In the genomic region with DNA sequence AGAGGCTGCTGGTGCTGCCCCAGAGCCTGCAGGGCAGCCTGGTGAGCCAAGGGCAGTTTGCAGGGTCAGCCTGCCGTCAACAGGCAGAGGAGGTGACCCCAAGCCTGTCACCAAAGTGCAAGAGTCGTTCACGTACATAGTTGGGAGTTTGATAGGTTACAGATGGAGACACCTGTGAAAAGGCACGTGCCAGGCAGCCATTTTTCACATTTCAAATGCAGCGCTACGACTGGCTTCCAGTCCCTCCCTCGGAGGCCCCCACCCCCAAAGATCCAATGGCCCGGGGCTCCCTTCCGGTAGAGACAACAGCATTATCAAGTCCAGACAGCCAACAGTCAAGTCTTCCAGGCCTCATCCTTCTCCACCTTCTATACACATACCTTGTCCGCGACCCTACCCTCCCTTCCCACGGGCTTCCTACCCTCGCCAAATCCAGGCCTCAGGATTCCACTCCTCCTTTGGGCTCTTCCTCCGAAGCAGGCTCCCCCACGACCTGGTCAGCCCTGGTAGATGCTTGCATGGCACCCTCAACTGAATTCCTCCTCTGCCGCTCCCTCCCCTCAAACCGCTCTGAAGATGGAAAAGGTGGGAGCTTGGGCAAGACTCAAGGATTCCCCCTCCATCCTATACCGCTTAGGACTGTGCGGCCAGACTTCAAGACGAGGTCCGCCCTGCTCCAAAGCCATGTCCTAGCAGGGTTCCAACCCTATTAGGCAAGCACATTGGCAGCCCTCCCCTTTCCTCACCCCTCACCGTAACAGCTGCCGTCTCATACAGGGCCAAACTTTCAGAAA, we compare ENCODE assay signal across 12 cellular contexts. TPM values are rescaled to one million over a fixed set of nuclear protein-coding genes. Genes with fewer than 3 reads are reported as not detected.
DNase-seq lines count a peak whose midpoint lies in the region; ATAC-seq and TF ChIP-seq lines count a peak whose summit lies in the region.
"Had no signal": no experiment of that assay in that cellular context is flagged by ENCODE, and none has a peak within 500 bp of the region (broad histone marks: within the 10 kb centered on the region; RNA-seq: fewer than 3 reads in every experiment).

No MANE protein-coding gene starts in this region.

- H3K27me3 Mint-ChIP-seq in MCF 10A (ENCODE audit: insufficient read depth, unreplicated experiment): no peaks in the 10 kb centered on the region
- H3K27me3 Mint-ChIP-seq: stimulated activated memory B cell treated with anti-CD40 and anti-IgM and Interleukin-4, amounts not matched to agents 10 μg/mL and 1 μg/mL and 100 μg/mL, for 72 hours had no signal

- no peak for DNase-seq in MCF 10A (ENCODE audit: unreplicated experiment)
- no peak for DNase-seq in breast epithelium (ENCODE audit: low spot score in 2 of 2)
- DNase-seq in activated naive CD4-positive, alpha-beta T cell treated with anti-CD3 and anti-CD28 coated beads, Interleukin-2, amount 50 U/mL, for 72 hours (ENCODE audit: low spot score in 2 of 2): no peak
- DNase-seq in vagina (ENCODE audit: extremely low spot score in 2 of 2): no peak
- DNase-seq in stimulated activated CD4-positive, alpha-beta T cell treated with anti-CD3 and anti-CD28 coated beads, Interleukin-4, amount 100 ng/mL, for 4 hours: no peak
- DNase-seq in hepatic stellate cell (ENCODE audit: low spot score): no peak
- DNase-seq: right lobe of liver, SHP77 had no signal

- H3K4me1 Mint-ChIP-seq in MCF 10A (ENCODE audit: insufficient read depth, unreplicated experiment): peaks cover 14% of the 10 kb centered on the region

- H3K36me3 Mint-ChIP-seq in MCF 10A (ENCODE audit: insufficient read depth, unreplicated experiment): peaks cover 96% of the 10 kb centered on the region
- peaks cover 18 to 21% of the 10 kb centered on the region in 2 donors for H3K36me3 Mint-ChIP-seq in activated naive CD4-positive, alpha-beta T cell treated with anti-CD3 and anti-CD28 coated beads, Interleukin-2, amount 50 U/mL, for 72 hours

- no peak for TF ChIP-seq POLR2A in breast epithelium (IDR thresholded peaks at IDR 0.05)
- no peak for TF ChIP-seq POLR2A in vagina (IDR thresholded peaks at IDR 0.05)

- no TSS peak for BruUV-seq in MCF 10A (replicated peaks; lab: Mats Ljungman, UMichigan)

- H3K4me3 ChIP-seq in breast epithelium: no peak overlapping the region
- H3K4me3 ChIP-seq in mesodermal cell (ENCODE audit: extremely low read depth, insufficient read depth, low read length, poor library complexity, severe bottlenecking): no peak overlapping the region
- H3K4me3 ChIP-seq in vagina: no peak overlapping the region
- H3K4me3 ChIP-seq: BLaER1 treated with 17β-estradiol and CSF1 and Interleukin-3, amounts not matched to agents 10 nM and 100 nM; right lobe of liver had no signal

- H3K27ac Mint-ChIP-seq in MCF 10A (ENCODE audit: low read depth, unreplicated experiment): peak overlapping the region; percentile 39
- peak overlapping the region; percentile 74 to 95 for H3K27ac Mint-ChIP-seq in activated naive CD4-positive, alpha-beta T cell treated with anti-CD3 and anti-CD28 coated beads, Interleukin-2, amount 50 U/mL, for 72 hours
- H3K27ac Mint-ChIP-seq: stimulated activated memory B cell treated with anti-CD40 and anti-IgM and Interleukin-4, amounts not matched to agents 10 μg/mL and 1 μg/mL and 100 μg/mL, for 72 hours had no signal

- no peak overlapping the region for H3K4me3 Mint-ChIP-seq in MCF 10A (ENCODE audit: unreplicated experiment)
- H3K4me3 Mint-ChIP-seq: stimulated activated memory B cell treated with anti-CD40 and anti-IgM and Interleukin-4, amounts not matched to agents 10 μg/mL and 1 μg/mL and 100 μg/mL, for 72 hours had no signal

- H3K27me3 ChIP-seq in breast epithelium: no peaks in the 10 kb centered on the region
- no peaks in the 10 kb centered on the region for H3K27me3 ChIP-seq in vagina
- H3K27me3 ChIP-seq: BLaER1 treated with 17β-estradiol and CSF1 and Interleukin-3, amounts not matched to agents 10 nM and 100 nM; right lobe of liver had no signal

- no peaks in the 10 kb centered on the region for H3K36me3 ChIP-seq in breast epithelium
- H3K36me3 ChIP-seq in mesodermal cell (ENCODE audit: control insufficient read depth, insufficient read depth, low read length): peaks cover 79% of the 10 kb centered on the region
- H3K36me3 ChIP-seq in vagina: peaks cover 6 to 88% of the 10 kb centered on the region in 2 donors

- intact Hi-C loops in MCF 10A (cut with micrococcal nuclease): no loop called here
- intact Hi-C loops in breast epithelium (cut with DNase I; ENCODE audit: low total_unique reads): no loop called here
- intact Hi-C loops in vagina (cut with DNase I): loop anchor here (10.0 kb wide), 1 partner anchor 1466 kb away; no protein-coding TSS in a partner anchor

- peak in 1 of 2 donors; percentile 2 for ATAC-seq in activated naive CD4-positive, alpha-beta T cell treated with anti-CD3 and anti-CD28 coated beads, Interleukin-2, amount 50 U/mL, for 72 hours
- ATAC-seq in GM18498 (IDR thresholded peaks at IDR 0.05; ENCODE audit: unreplicated experiment): no peak
- ATAC-seq: stimulated activated memory B cell treated with anti-CD40 and anti-IgM and Interleukin-4, amounts not matched to agents 10 μg/mL and 1 μg/mL and 100 μg/mL, for 72 hours had no signal

- CTCF ChIA-PET in MCF 10A (lab: Yijun Ruan, JAX): interaction anchor here (0.6 to 1.9 kb wide), 3 partner anchors 11 to 32 kb away, joined by 3 to 6 read pairs (median 6); partner anchors contain the start of gene HNRNPH1

- WGBS in mesodermal cell (ENCODE audit: insufficient coverage in 2 of 2), 2 experiments: 93 to 95% methylated on average over 13 to 18 of the region's 23 CpGs

- H3K9me3 ChIP-seq in breast epithelium (no peaks in the 10 kb centered on the region), mesodermal cell (ENCODE audit: control insufficient read depth, low read length) (no peaks in the 10 kb centered on the region), vagina (no peaks in the 10 kb centered on the region)
- H3K9me3 ChIP-seq: BLaER1 treated with 17β-estradiol and CSF1 and Interleukin-3, amounts not matched to agents 10 nM and 100 nM; right lobe of liver had no signal

- POLR2A ChIA-PET in MCF 10A (lab: Yijun Ruan, JAX): interaction anchor here (0.5 to 12.2 kb wide), 6 partner anchors 12 to 225 kb away, joined by 3 to 197 read pairs (median 4); partner anchors contain the start of gene HNRNPH1

- no peak for TF ChIP-seq CTCF in MCF 10A (IDR thresholded peaks at IDR 0.05; ENCODE audit: unreplicated experiment)
- TF ChIP-seq CTCF in breast epithelium (IDR thresholded peaks at IDR 0.05): no peak
- TF ChIP-seq CTCF in vagina (IDR thresholded peaks at IDR 0.05): no peak

- H3K4me1 ChIP-seq in breast epithelium (no peaks in the 10 kb centered on the region), mesodermal cell (ENCODE audit: control insufficient read depth, insufficient read depth, low read length, poor library complexity, severe bottlenecking) (peaks cover 4% of the 10 kb centered on the region), vagina (peaks cover 50% of the 10 kb centered on the region)

- H3K27ac ChIP-seq in breast epithelium (peak overlapping the region in 1 of 2 donors; percentile 23), mesodermal cell (ENCODE audit: low read depth, low read length, severe bottlenecking) (peak overlapping the region; percentile 41), vagina (peak overlapping the region; percentile 5)
- H3K27ac ChIP-seq: BLaER1 treated with 17β-estradiol and CSF1 and Interleukin-3, amounts not matched to agents 10 nM and 100 nM; right lobe of liver had no signal

- H3K9me3 Mint-ChIP-seq in MCF 10A (ENCODE audit: unreplicated experiment): no peaks in the 10 kb centered on the region
- H3K9me3 Mint-ChIP-seq in activated naive CD4-positive, alpha-beta T cell treated with anti-CD3 and anti-CD28 coated beads, Interleukin-2, amount 50 U/mL, for 72 hours: no peaks in the 10 kb centered on the region
- H3K9me3 Mint-ChIP-seq: stimulated activated memory B cell treated with anti-CD40 and anti-IgM and Interleukin-4, amounts not matched to agents 10 μg/mL and 1 μg/mL and 100 μg/mL, for 72 hours had no signal

RNA-seq across cellular contexts. Expression of gene HNRNPH1, which starts 13.2 kb away (rescaled TPM):
- 907 and 981 TPM in 2 replicates for total RNA-seq in MCF 10A (2022)
- 100 to 1,000 TPM; 577 to 931 (median 621) TPM for total RNA-seq in breast epithelium
- 100 to 1,000 TPM; 925 to 947 TPM for total RNA-seq in activated naive CD4-positive, alpha-beta T cell treated with anti-CD3 and anti-CD28 coated beads, Interleukin-2, amount 50 U/mL, for 72 hours
- polyA plus RNA-seq in mesodermal cell (2013, experiment 1 of 2): 398 TPM
- 401 TPM for polyA plus RNA-seq in mesodermal cell (2013, experiment 2 of 2)
- 483 TPM for total RNA-seq in vagina

RNA-seq across cellular contexts. Expression of gene RUFY1, which starts 60.0 kb away (rescaled TPM):
- total RNA-seq in MCF 10A (2022) (64.7 and 77.0 TPM in 2 replicates), breast epithelium (10 to 100 TPM; 51.8 to 70.0 (median 62.6) TPM), vagina (35.6 TPM)
- 10 to 100 TPM; 30.7 to 60.9 TPM for total RNA-seq in activated naive CD4-positive, alpha-beta T cell treated with anti-CD3 and anti-CD28 coated beads, Interleukin-2, amount 50 U/mL, for 72 hours
- 33.7 TPM for polyA plus RNA-seq in mesodermal cell (2013, experiment 1 of 2)
- polyA plus RNA-seq in mesodermal cell (2013, experiment 2 of 2): 32.1 TPM
